In the genomic region with DNA sequence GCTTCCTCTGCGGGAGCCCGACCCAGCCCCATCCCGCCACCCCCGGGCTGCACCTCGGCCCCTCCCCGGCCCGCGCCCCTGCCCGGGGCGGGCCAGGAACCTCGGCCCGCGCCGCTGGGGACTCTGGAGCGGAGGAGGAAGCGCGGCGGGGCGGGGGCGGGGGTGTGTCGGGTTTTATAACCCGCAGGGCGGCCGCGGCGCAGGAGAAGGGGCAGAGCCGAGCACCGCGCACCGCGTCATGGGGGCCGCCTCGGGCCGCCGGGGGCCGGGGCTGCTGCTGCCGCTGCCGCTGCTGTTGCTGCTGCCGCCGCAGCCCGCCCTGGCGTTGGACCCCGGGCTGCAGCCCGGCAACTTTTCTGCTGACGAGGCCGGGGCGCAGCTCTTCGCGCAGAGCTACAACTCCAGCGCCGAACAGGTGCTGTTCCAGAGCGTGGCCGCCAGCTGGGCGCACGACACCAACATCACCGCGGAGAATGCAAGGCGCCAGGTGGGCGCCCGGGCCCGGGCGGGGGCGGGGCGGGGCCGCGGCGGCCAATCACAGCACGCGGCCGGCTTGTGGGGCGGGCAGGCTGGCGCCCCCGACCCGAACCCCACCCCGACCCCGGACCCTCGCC, we compare ENCODE assay signal across 8 cellular contexts. TPM values are rescaled to one million over a fixed set of nuclear protein-coding genes. Genes with fewer than 3 reads are reported as not detected.
DNase-seq lines count a peak whose midpoint lies in the region; ATAC-seq and TF ChIP-seq lines count a peak whose summit lies in the region.

A gene (plus strand): TSS at position 205 of the 614 bp plus-strand sequence. CDS start 34 bp downstream, at position 239.

- H3K79me2 ChIP-seq in OCI-LY7 (ENCODE audit: insufficient read depth, low read depth, low read length) = no peaks in the 10 kb centered on the region

- no peaks in the 10 kb centered on the region for H3K9me2 ChIP-seq in OCI-LY7 (ENCODE audit: insufficient read depth, low read length)

- intact Hi-C loops in OCI-LY7 (cut with micrococcal nuclease; ENCODE audit: unreplicated experiment) (loop anchor here (5.0 kb wide), 1 partner anchor 75 kb away; a partner anchor contains a TSS), left ventricle myocardium inferior (cut with micrococcal nuclease) (no loop called here)

- peak within 1 kb of the TSS; percentile 60 for H3K4me2 ChIP-seq in OCI-LY7 (ENCODE audit: low read length)

- H3K4me3 Mint-ChIP-seq in CD4-positive, CD25-positive, alpha-beta regulatory T cell = peak within 1 kb of the TSS in 3 of 4 donors; percentile 54 to 71 (median 61)
- H3K4me3 Mint-ChIP-seq in activated naive CD8-positive, alpha-beta T cell = peak within 1 kb of the TSS; percentile 72

- peaks cover 17% of the 10 kb centered on the region for H3K4me1 ChIP-seq in CD4-positive, CD25-positive, alpha-beta regulatory T cell (ENCODE audit: control insufficient read depth, insufficient read depth, low read length, poor library complexity, severe bottlenecking)
- peaks cover 13% of the 10 kb centered on the region for H3K4me1 ChIP-seq in HEK293 (ENCODE audit: control insufficient read depth, insufficient read depth, low read length)
- H3K4me1 ChIP-seq in OCI-LY7 (ENCODE audit: insufficient read depth, low read length, poor library complexity, severe bottlenecking) = peaks cover 8% of the 10 kb centered on the region
- H3K4me1 ChIP-seq in left ventricle myocardium inferior = peaks cover 63% of the 10 kb centered on the region
- H3K4me1 ChIP-seq in rectal smooth muscle tissue (ENCODE audit: control insufficient read depth, insufficient read depth, low read length) = no peaks in the 10 kb centered on the region

- CTCF ChIA-PET in HEK293 (lab: Yijun Ruan, JAX) (interaction anchor here (0.6 to 8.1 kb wide), 7 partner anchors 10 to 200 kb away, joined by 3 to 159 read pairs (median 22); a partner anchor contains a TSS), OCI-LY7 (lab: Charles Lee; ENCODE audit: unreplicated experiment) (interaction anchor here (1.5 kb wide), 1 partner anchor 42 kb away, joined by 3 read pairs; no protein-coding TSS in a partner anchor)

- BruUV-seq in OCI-LY7 (replicated peaks; lab: Mats Ljungman, UMichigan) = no TSS peak

- H3K27ac ChIP-seq in CD4-positive, CD25-positive, alpha-beta regulatory T cell (ENCODE audit: insufficient read depth, low read length, poor library complexity, severe bottlenecking) = no peak within 1 kb of the TSS
- H3K27ac ChIP-seq in HEK293 (ENCODE audit: extremely low read depth, low read depth, low read length) = peak within 1 kb of the TSS; percentile 61; the same call in 1 of the 2 replicates
- H3K27ac ChIP-seq in OCI-LY7 (ENCODE audit: low read depth, low read length, poor library complexity, severe bottlenecking) = peak within 1 kb of the TSS; percentile 29
- peak within 1 kb of the TSS; percentile 78 for H3K27ac ChIP-seq in left ventricle myocardium inferior (replicated peaks)
- H3K27ac ChIP-seq in rectal smooth muscle tissue (ENCODE audit: low read depth, low read length) = no peak within 1 kb of the TSS

- no peak within 1 kb of the TSS for H3K27ac Mint-ChIP-seq in CD4-positive, CD25-positive, alpha-beta regulatory T cell
- no peak within 1 kb of the TSS for H3K27ac Mint-ChIP-seq in activated naive CD8-positive, alpha-beta T cell

- no peak within 1 kb of the TSS for H3K9ac ChIP-seq in rectal smooth muscle tissue (ENCODE audit: low read length)

- peaks cover 53% of the 10 kb centered on the region for H3K27me3 Mint-ChIP-seq in CD4-positive, CD25-positive, alpha-beta regulatory T cell
- H3K27me3 Mint-ChIP-seq in activated naive CD8-positive, alpha-beta T cell = peaks cover 10% of the 10 kb centered on the region

- no peaks in the 10 kb centered on the region for H4K20me1 ChIP-seq in OCI-LY7 (ENCODE audit: insufficient read depth, low read length)

- H3K4me3 ChIP-seq in CD4-positive, CD25-positive, alpha-beta regulatory T cell (ENCODE audit: low read depth, low read length) = no peak within 1 kb of the TSS
- H3K4me3 ChIP-seq in HEK293 (ENCODE audit: low read depth, low read length) (peak within 1 kb of the TSS; percentile 50), OCI-LY7 (ENCODE audit: low read depth, low read length, poor library complexity, severe bottlenecking) (peak within 1 kb of the TSS; percentile 65), left ventricle myocardium inferior (peak within 1 kb of the TSS; percentile 74), rectal smooth muscle tissue (ENCODE audit: low read length) (peak within 1 kb of the TSS; percentile 64)

- no peaks in the 10 kb centered on the region for H3K36me3 ChIP-seq in CD4-positive, CD25-positive, alpha-beta regulatory T cell (ENCODE audit: control insufficient read depth, insufficient read depth, low read length)
- H3K36me3 ChIP-seq in HEK293 (ENCODE audit: control insufficient read depth in 2 of 2, insufficient read depth in 1 of 2, low read length in 2 of 2) (no peaks in the 10 kb centered on the region), OCI-LY7 (ENCODE audit: insufficient read depth, low read length) (no peaks in the 10 kb centered on the region), left ventricle myocardium inferior (no peaks in the 10 kb centered on the region), rectal smooth muscle tissue (ENCODE audit: control insufficient read depth, insufficient read depth, low read length) (no peaks in the 10 kb centered on the region)

- peak within 1 kb of the TSS; percentile 70 for H2AFZ ChIP-seq in OCI-LY7 (ENCODE audit: low read length)

- H3K9me3 ChIP-seq in CD4-positive, CD25-positive, alpha-beta regulatory T cell (ENCODE audit: control insufficient read depth in 2 of 2, low read length in 2 of 2) = no peaks in the 10 kb centered on the region
- H3K9me3 ChIP-seq in HEK293 (ENCODE audit: control insufficient read depth, insufficient read depth, low read depth, low read length) (no peaks in the 10 kb centered on the region), OCI-LY7 (ENCODE audit: low read length) (no peaks in the 10 kb centered on the region), left ventricle myocardium inferior (replicated peaks) (no peaks in the 10 kb centered on the region)

- peak; percentile 33 to 48 for ATAC-seq in CD4-positive, CD25-positive, alpha-beta regulatory T cell (ENCODE audit: low read depth in 2 of 2)
- ATAC-seq in HG03378 (IDR thresholded peaks at IDR 0.05; ENCODE audit: unreplicated experiment) = no peak

- peaks cover 9% of the 10 kb centered on the region for H3K27me3 ChIP-seq in CD4-positive, CD25-positive, alpha-beta regulatory T cell (ENCODE audit: control insufficient read depth, insufficient read depth, low read length)
- peaks cover 11% of the 10 kb centered on the region for H3K27me3 ChIP-seq in left ventricle myocardium inferior (ENCODE audit: low read depth)
- H3K27me3 ChIP-seq in rectal smooth muscle tissue (ENCODE audit: control insufficient read depth, insufficient read depth, low read length) = peaks cover 9% of the 10 kb centered on the region

- peaks cover 0 to 1% (median 0%) of the 10 kb centered on the region in 7 donors for H3K9me3 Mint-ChIP-seq in CD4-positive, CD25-positive, alpha-beta regulatory T cell
- no peaks in the 10 kb centered on the region for H3K9me3 Mint-ChIP-seq in activated naive CD8-positive, alpha-beta T cell (ENCODE audit: low read depth)

- H3K4me1 Mint-ChIP-seq in CD4-positive, CD25-positive, alpha-beta regulatory T cell = peaks cover 0 to 13% (median 5%) of the 10 kb centered on the region in 4 donors
- peaks cover 5% of the 10 kb centered on the region for H3K4me1 Mint-ChIP-seq in activated naive CD8-positive, alpha-beta T cell (ENCODE audit: low read depth)

- POLR2A ChIA-PET in HEK293 (lab: Yijun Ruan, JAX) (interaction anchor here (0.6 to 1.1 kb wide), 2 partner anchors 74 to 145 kb away, joined by 3 to 4 read pairs; a partner anchor contains a TSS), OCI-LY7 (lab: Charles Lee) (interaction anchor here (0.5 to 1.1 kb wide), 3 partner anchors 41 to 313 kb away, joined by 3 read pairs; no protein-coding TSS in a partner anchor)

- DNase-seq in CD4-positive, CD25-positive, alpha-beta regulatory T cell = peak in 1 of 3 donors; percentile 45
- peak; percentile 82 for DNase-seq in OCI-LY7 (ENCODE audit: low spot score)
- peak; percentile 41 for DNase-seq in left ventricle myocardium inferior
- no peak for DNase-seq in KG1 (lab: John Stamatoyannopoulos, UW)

- TF ChIP-seq CTCF in HEK293 (tag by site-specific recombination; IDR thresholded peaks at IDR 0.05) (no peak), OCI-LY7 (conservative IDR thresholded peaks at IDR 0.05; ENCODE audit: low read length) (no peak), left ventricle myocardium inferior (IDR thresholded peaks at IDR 0.05; ENCODE audit: borderline replicate concordance) (no peak)

- H3K36me3 Mint-ChIP-seq in CD4-positive, CD25-positive, alpha-beta regulatory T cell = no peaks in the 10 kb centered on the region
- H3K36me3 Mint-ChIP-seq in activated naive CD8-positive, alpha-beta T cell = no peaks in the 10 kb centered on the region

TF ChIP-seq in HEK293, 187 proteins besides CTCF, POLR2A, EP300 and RAD21 (continues in another document):
- TF ChIP-seq, protein P1, sequence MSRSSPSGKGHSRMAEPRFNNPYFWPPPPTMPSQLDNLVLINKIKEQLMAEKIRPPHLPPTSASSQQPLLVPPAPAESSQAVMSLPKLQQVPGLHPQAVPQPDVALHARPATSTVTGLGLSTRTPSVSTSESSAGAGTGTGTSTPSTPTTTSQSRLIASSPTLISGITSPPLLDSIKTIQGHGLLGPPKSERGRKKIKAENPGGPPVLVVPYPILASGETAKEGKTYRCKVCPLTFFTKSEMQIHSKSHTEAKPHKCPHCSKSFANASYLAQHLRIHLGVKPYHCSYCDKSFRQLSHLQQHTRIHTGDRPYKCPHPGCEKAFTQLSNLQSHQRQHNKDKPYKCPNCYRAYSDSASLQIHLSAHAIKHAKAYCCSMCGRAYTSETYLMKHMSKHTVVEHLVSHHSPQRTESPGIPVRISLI (tag by site-specific recombination; IDR thresholded peaks at IDR 0.05) = no peak
- TF ChIP-seq ZNF521 (tag by site-specific recombination; IDR thresholded peaks at IDR 0.05) (no peak), ZIC2 (tag by site-specific recombination; IDR thresholded peaks at IDR 0.05) (peak; percentile 37; the same call in 1 of the 2 replicates), ZBTB8A (tag by site-specific recombination; IDR thresholded peaks at IDR 0.05) (peak; percentile 98), EGR2 (tag by site-specific recombination; IDR thresholded peaks at IDR 0.05; ENCODE audit: low read depth) (no peak)

RNA-seq across cellular contexts. Expression of the gene that starts here (rescaled TPM):
- 4.2 TPM for total RNA-seq in CD4-positive, CD25-positive, alpha-beta regulatory T cell
- under 1 TPM in 1 of 4 donors, not detected in 3; 0.15 TPM for polyA plus RNA-seq in CD4-positive, CD25-positive, alpha-beta regulatory T cell
- total RNA-seq in OCI-LY7 (2014; rRNA removed; shearing (Covaris generic)) = 0.33 and 2.3 TPM in 2 replicates
- 3.6 and 5.1 TPM in 2 replicates for total RNA-seq in OCI-LY7 (2022)
- 6.2 TPM for total RNA-seq in left ventricle myocardium inferior

Comparison
In these comparisons a context has a peak if more than half of its experiments do, and no peak if none do; other contexts are left out.
1. H3K27ac ChIP-seq: peak in HEK293 (single experiment), OCI-LY7 (single experiment) and left ventricle myocardium inferior (single experiment); none in CD4-positive, CD25-positive, alpha-beta regulatory T cell (single experiment) and rectal smooth muscle tissue (single experiment).